ENCODE assay signal across 1 cellular context in genomic region chr15:70795311-70795665, GRCh38.
TF ChIP-seq lines count a peak whose summit lies in the region.

No MANE protein-coding gene starts in this region.

TF ChIP-seq in SK-N-SH, 30 proteins besides CTCF, POLR2A, EP300 and RAD21 (continued from another document):
- TF ChIP-seq ZBTB33 (IDR thresholded peaks at IDR 0.05; ENCODE audit: borderline replicate concordance, low read depth) (peak; percentile 56; the same call in 1 of the 2 replicates), RXRA (IDR thresholded peaks at IDR 0.05; ENCODE audit: borderline replicate concordance, low read depth) (peak; percentile 91), NRF1 (IDR thresholded peaks at IDR 0.05; ENCODE audit: low read depth, low read length) (no peak), NFIC (IDR thresholded peaks at IDR 0.05; ENCODE audit: borderline replicate concordance) (peak; percentile 72), PBX3 (IDR thresholded peaks at IDR 0.05) (peak; percentile 83), MAX (IDR thresholded peaks at IDR 0.05; ENCODE audit: low read depth) (peak; percentile 52), POLR2AphosphoS5 (IDR thresholded peaks at IDR 0.05; ENCODE audit: low read depth, low read length) (peak; percentile 81; the same call in 1 of the 2 replicates), MEF2A (IDR thresholded peaks at IDR 0.05; ENCODE audit: borderline replicate concordance, low read depth) (peak; percentile 41; the same call in 1 of the 2 replicates)
